17 cellular contexts compared by ENCODE assay signal in genomic region chrX:116318672-116319071, GRCh38.
DNase-seq lines count a peak whose midpoint lies in the region; ATAC-seq lines count a peak whose summit lies in the region.
"Had no signal": no experiment of that assay in that cellular context is flagged by ENCODE, and none has a peak within 500 bp of the region (broad histone marks: within the 10 kb centered on the region; RNA-seq: fewer than 3 reads in every experiment).

No MANE protein-coding gene starts in this region.

- intact Hi-C loops in activated T-helper 1 cell treated with anti-CD3 and anti-CD28 coated beads, Interleukin-12 subunit alpha, Interleukin-12 subunit beta, Interleukin-2, Interleukin-4 antibody, amounts not matched to agents 30 ng/mL and 10 ng/mL and 1 ng/mL, durations not matched to agents 14 hours and 24 hours and 36 hours (cut with micrococcal nuclease) = no loop called here

- peak overlapping the region; percentile 18; the same call in 1 of the 2 replicates for H3K27ac ChIP-seq in SJSA1

- H3K36me3 ChIP-seq in SJSA1 = no peaks in the 10 kb centered on the region

- no peak overlapping the region for H3K4me3 Mint-ChIP-seq in activated T-helper 1 cell treated with anti-CD3 and anti-CD28 coated beads, Interleukin-12 subunit alpha, Interleukin-12 subunit beta, Interleukin-2, Interleukin-4 antibody, amounts not matched to agents 30 ng/mL and 10 ng/mL and 1 ng/mL, durations not matched to agents 14 hours and 24 hours and 36 hours
- H3K4me3 Mint-ChIP-seq: CD14-positive monocyte had no signal

- no peak overlapping the region for H3K27ac Mint-ChIP-seq in activated T-helper 1 cell treated with anti-CD3 and anti-CD28 coated beads, Interleukin-12 subunit alpha, Interleukin-12 subunit beta, Interleukin-2, Interleukin-4 antibody, amounts not matched to agents 30 ng/mL and 10 ng/mL and 1 ng/mL, durations not matched to agents 14 hours and 24 hours and 36 hours
- H3K27ac Mint-ChIP-seq: CD14-positive monocyte had no signal

- DNase-seq in H4 (ENCODE audit: low spot score) = peak; percentile 34
- DNase-seq in SJSA1 (ENCODE audit: low read depth in 1 of 2, low spot score in 2 of 2) = peak; percentile 46 to 68
- DNase-seq in smooth muscle cell of the brain vasculature (ENCODE audit: low read depth, low spot score) = peak; percentile 13
- no peak for DNase-seq in activated T-helper 1 cell treated with anti-CD3 and anti-CD28 coated beads, Interleukin-12 subunit alpha, Interleukin-12 subunit beta, Interleukin-2, Interleukin-4 antibody, amounts not matched to agents 30 ng/mL and 10 ng/mL and 1 ng/mL, durations not matched to agents 14 hours and 24 hours and 36 hours (ENCODE audit: low spot score)
- no peak for DNase-seq in NCI-H510A treated with DMSO at 0.1 percent for 48 hours (lab: John Stamatoyannopoulos, UW)
- DNase-seq: ACHN, AML-193, DMS153, HCEC 1CT, KBM-7, NCI-H1048, NCI-H1436 treated with DMSO at 0.1 percent for 48 hours, NCI-H2029 treated with DMSO at 0.1 percent for 48 hours, NCI-H774 had no signal

- H3K9me3 Mint-ChIP-seq in activated T-helper 1 cell treated with anti-CD3 and anti-CD28 coated beads, Interleukin-12 subunit alpha, Interleukin-12 subunit beta, Interleukin-2, Interleukin-4 antibody, amounts not matched to agents 30 ng/mL and 10 ng/mL and 1 ng/mL, durations not matched to agents 14 hours and 24 hours and 36 hours = no peaks in the 10 kb centered on the region

- no peaks in the 10 kb centered on the region for H3K4me1 Mint-ChIP-seq in activated T-helper 1 cell treated with anti-CD3 and anti-CD28 coated beads, Interleukin-12 subunit alpha, Interleukin-12 subunit beta, Interleukin-2, Interleukin-4 antibody, amounts not matched to agents 30 ng/mL and 10 ng/mL and 1 ng/mL, durations not matched to agents 14 hours and 24 hours and 36 hours (ENCODE audit: low read depth)
- H3K4me1 Mint-ChIP-seq: CD14-positive monocyte had no signal

- H3K27me3 Mint-ChIP-seq in activated T-helper 1 cell treated with anti-CD3 and anti-CD28 coated beads, Interleukin-12 subunit alpha, Interleukin-12 subunit beta, Interleukin-2, Interleukin-4 antibody, amounts not matched to agents 30 ng/mL and 10 ng/mL and 1 ng/mL, durations not matched to agents 14 hours and 24 hours and 36 hours (ENCODE audit: insufficient read depth) = no peaks in the 10 kb centered on the region

- H3K27me3 ChIP-seq in SJSA1 (replicated peaks) = no peaks in the 10 kb centered on the region

- H3K4me3 ChIP-seq in SJSA1 = no peak overlapping the region

- peaks cover 19% of the 10 kb centered on the region for H3K4me1 ChIP-seq in SJSA1 (replicated peaks)

- no peaks in the 10 kb centered on the region for H3K36me3 Mint-ChIP-seq in activated T-helper 1 cell treated with anti-CD3 and anti-CD28 coated beads, Interleukin-12 subunit alpha, Interleukin-12 subunit beta, Interleukin-2, Interleukin-4 antibody, amounts not matched to agents 30 ng/mL and 10 ng/mL and 1 ng/mL, durations not matched to agents 14 hours and 24 hours and 36 hours (ENCODE audit: low read depth)
- H3K36me3 Mint-ChIP-seq: CD14-positive monocyte had no signal

- no peaks in the 10 kb centered on the region for H3K9me3 ChIP-seq in SJSA1 (replicated peaks)

- ATAC-seq in esophagus mucosa (peak; percentile 59), GM19324 (IDR thresholded peaks at IDR 0.05; ENCODE audit: low FRiP score, unreplicated experiment) (no peak)

Comparison
In these comparisons a context has a peak if more than half of its experiments do, and no peak if none do; other contexts are left out.
1. DNase-seq: peak in H4 (single experiment), SJSA1 (2 of 2) and smooth muscle cell of the brain vasculature (single experiment); none in activated T-helper 1 cell treated with anti-CD3 and anti-CD28 coated beads, Interleukin-12 subunit alpha, Interleukin-12 subunit beta, Interleukin-2, Interleukin-4 antibody, amounts not matched to agents 30 ng/mL and 10 ng/mL and 1 ng/mL, durations not matched to agents 14 hours and 24 hours and 36 hours (single experiment) and NCI-H510A treated with DMSO at 0.1 percent for 48 hours (single experiment).